23 cellular contexts compared by ENCODE assay signal in genomic region chr12:114690267-114691135, GRCh38. TPM values are rescaled to one million over a fixed set of nuclear protein-coding genes. Genes with fewer than 3 reads are reported as not detected.
DNase-seq lines count a peak whose midpoint lies in the region; ATAC-seq and TF ChIP-seq lines count a peak whose summit lies in the region.
"Had no signal": no experiment of that assay in that cellular context is flagged by ENCODE, and none has a peak within 500 bp of the region (broad histone marks: within the 10 kb centered on the region; RNA-seq: fewer than 3 reads in every experiment).

No MANE protein-coding gene starts in this region.

- peaks cover 3% of the 10 kb centered on the region for H3K36me3 Mint-ChIP-seq in activated CD4-positive, alpha-beta T cell treated with anti-CD3 and anti-CD28 coated beads, Interleukin-2, amount 10 ng/mL, durations not matched to agents 7 days and 5 days (ENCODE audit: low read depth)

- no TSS peak for BruUV-seq in IMR-90 (replicated peaks; lab: Mats Ljungman, UMichigan)

- peak overlapping the region; percentile 62; the same call in 1 of the 2 replicates for H3K56ac ChIP-seq in IMR-90 (ENCODE audit: extremely low read depth, insufficient read depth, low read length)

- no peak for TF ChIP-seq RAD21 in IMR-90 (IDR thresholded peaks at IDR 0.05; ENCODE audit: low read length)

- peaks cover 21 to 61% of the 10 kb centered on the region in 2 experiments for H3K79me1 ChIP-seq in IMR-90 (ENCODE audit: low read depth in 1 of 2, low read length in 2 of 2)

- H2BK120ac ChIP-seq in IMR-90 (ENCODE audit: low read depth, low read length), result peak overlapping the region; percentile 93

- H3K4me3 ChIP-seq in BLaER1 (no peak overlapping the region), IMR-90 (ENCODE audit: insufficient read depth, low read depth, low read length) (no peak overlapping the region), hepatocyte (no peak overlapping the region), smooth muscle cell (peak overlapping the region; percentile 72)
- H3K4me3 ChIP-seq: GM12878, SJSA1 had no signal

- peak overlapping the region; percentile 69 to 87 for H4K8ac ChIP-seq in IMR-90 (ENCODE audit: low read depth in 2 of 2, low read length in 2 of 2)

- in situ Hi-C loops in IMR-90 (cut with MboI; ENCODE audit: low sequenced_read_pairs), result no loop called here

- TF ChIP-seq CTCF in IMR-90 (conservative IDR thresholded peaks at IDR 0.05; ENCODE audit: low read depth, low read length) (no peak), hepatocyte (IDR thresholded peaks at IDR 0.05; ENCODE audit: poor library complexity) (no peak), smooth muscle cell (IDR thresholded peaks at IDR 0.05; ENCODE audit: borderline replicate concordance, insufficient read depth, poor library complexity, severe bottlenecking) (no peak)

- no peaks in the 10 kb centered on the region for H3K4me1 Mint-ChIP-seq in activated CD4-positive, alpha-beta T cell treated with anti-CD3 and anti-CD28 coated beads, Interleukin-2, amount 10 ng/mL, durations not matched to agents 7 days and 5 days

- peaks cover 86% of the 10 kb centered on the region for H4K20me1 ChIP-seq in BLaER1
- no peaks in the 10 kb centered on the region for H4K20me1 ChIP-seq in IMR-90 (ENCODE audit: insufficient read depth, low read length)
- no peaks in the 10 kb centered on the region for H4K20me1 ChIP-seq in hepatocyte (ENCODE audit: insufficient read depth, poor library complexity, severe bottlenecking)
- no peaks in the 10 kb centered on the region for H4K20me1 ChIP-seq in smooth muscle cell (ENCODE audit: low read depth)

- H3K14ac ChIP-seq in IMR-90 (replicated peaks; ENCODE audit: low read depth, low read length), result peak overlapping the region; percentile 96

- peak overlapping the region; percentile 44 for H2BK20ac ChIP-seq in IMR-90 (ENCODE audit: low read depth, low read length)

- H3K27ac ChIP-seq in BLaER1, result no peak overlapping the region
- H3K27ac ChIP-seq in IMR-90 (ENCODE audit: insufficient read depth, low read length), result peak overlapping the region; percentile 62
- H3K27ac ChIP-seq in hepatocyte, result peak overlapping the region; percentile 97
- H3K27ac ChIP-seq in smooth muscle cell (ENCODE audit: low read depth), result peak overlapping the region; percentile 75
- H3K27ac ChIP-seq: RWPE1, SJSA1 had no signal

- peak overlapping the region; percentile 49 for H2BK5ac ChIP-seq in IMR-90 (ENCODE audit: low read depth, low read length, poor library complexity, severe bottlenecking)

- no peak for TF ChIP-seq POLR2A in IMR-90 (IDR thresholded peaks at IDR 0.05; ENCODE audit: low read depth, low read length)

- H3K9me2 ChIP-seq in hepatocyte (replicated peaks; ENCODE audit: insufficient read depth), result no peaks in the 10 kb centered on the region

- POLR2A ChIA-PET in IMR-90 (lab: Charles Lee; ENCODE audit: unreplicated experiment), result no interaction called here
- POLR2A ChIA-PET in activated CD4-positive, alpha-beta T cell treated with anti-CD3 and anti-CD28 coated beads, Interleukin-2, amount 10 ng/mL, durations not matched to agents 7 days and 5 days (lab: Charles Lee), result no interaction called here

- no peak overlapping the region for H3K27ac Mint-ChIP-seq in activated CD4-positive, alpha-beta T cell treated with anti-CD3 and anti-CD28 coated beads, Interleukin-2, amount 10 ng/mL, durations not matched to agents 7 days and 5 days
- H3K27ac Mint-ChIP-seq: CD14-positive monocyte, H9 had no signal

- H3K9me3 ChIP-seq in BLaER1 (peaks cover 5% of the 10 kb centered on the region; the same call in 1 of the 2 replicates), IMR-90 (ENCODE audit: control insufficient read depth, insufficient read depth, low read length) (no peaks in the 10 kb centered on the region), hepatocyte (ENCODE audit: low read depth) (no peaks in the 10 kb centered on the region), smooth muscle cell (replicated peaks; ENCODE audit: low read depth) (no peaks in the 10 kb centered on the region)
- H3K9me3 ChIP-seq: SJSA1 had no signal

- peak overlapping the region; percentile 84 for H3K18ac ChIP-seq in IMR-90 (ENCODE audit: low read depth, low read length)

- H2AK5ac ChIP-seq in IMR-90 (ENCODE audit: low read depth, low read length), result peak overlapping the region; percentile 95

- peaks cover 92% of the 10 kb centered on the region for H3K27me3 Mint-ChIP-seq in activated CD4-positive, alpha-beta T cell treated with anti-CD3 and anti-CD28 coated beads, Interleukin-2, amount 10 ng/mL, durations not matched to agents 7 days and 5 days

- no CpG with 5 or more reads among the region's 8 CpGs for WGBS in IMR-90 (ENCODE audit: extremely low coverage in 2 of 2, insufficient read length in 1 of 2), 2 experiments
- WGBS in hepatocyte (ENCODE audit: low lambda C conversion rate, missing lambda C conversion rate), result 54% methylated on average over 8 of the region's 8 CpGs
- 52% methylated on average over 8 of the region's 8 CpGs for WGBS in smooth muscle cell (ENCODE audit: low lambda C conversion rate)

- dilution Hi-C loops in IMR-90 (cut with HindIII; ENCODE audit: low sequenced_read_pairs, unreplicated experiment), result no loop called here

- H3K79me2 ChIP-seq in hepatocyte (peaks cover 91% of the 10 kb centered on the region), smooth muscle cell (ENCODE audit: low read depth) (peaks cover 54% of the 10 kb centered on the region)

- H3K27me3 ChIP-seq in BLaER1 (peaks cover 100% of the 10 kb centered on the region), IMR-90 (ENCODE audit: control insufficient read depth, insufficient read depth, low read length) (no peaks in the 10 kb centered on the region), hepatocyte (peaks cover 10% of the 10 kb centered on the region), smooth muscle cell (ENCODE audit: low read depth) (peaks cover 2% of the 10 kb centered on the region)
- H3K27me3 ChIP-seq: SJSA1 had no signal

- peak overlapping the region; percentile 95 for H3K23ac ChIP-seq in IMR-90 (ENCODE audit: low read depth, low read length)

- H3K36me3 ChIP-seq in BLaER1 (no peaks in the 10 kb centered on the region), IMR-90 (ENCODE audit: control insufficient read depth, insufficient read depth, low read length) (no peaks in the 10 kb centered on the region), hepatocyte (replicated peaks; ENCODE audit: insufficient read depth, low read depth) (no peaks in the 10 kb centered on the region), smooth muscle cell (ENCODE audit: low read depth) (no peaks in the 10 kb centered on the region)
- H3K36me3 ChIP-seq: SJSA1 had no signal

- H3K4me2 ChIP-seq in BLaER1, result peak overlapping the region; percentile 26; the same call in 1 of the 2 replicates
- peak overlapping the region; percentile 96 for H3K4me2 ChIP-seq in IMR-90 (ENCODE audit: low read depth, low read length)
- H3K4me2 ChIP-seq in hepatocyte, result peak overlapping the region; percentile 88
- H3K4me2 ChIP-seq in smooth muscle cell, result peak overlapping the region; percentile 93

- H3K9ac ChIP-seq in BLaER1, result no peak overlapping the region
- H3K9ac ChIP-seq in IMR-90 (ENCODE audit: low read depth, low read length), result peak overlapping the region; percentile 85
- peak overlapping the region; percentile 60 for H3K9ac ChIP-seq in smooth muscle cell (ENCODE audit: low read depth)

- CTCF ChIA-PET in IMR-90 (lab: Yijun Ruan, JAX), result no interaction called here
- CTCF ChIA-PET in activated CD4-positive, alpha-beta T cell treated with anti-CD3 and anti-CD28 coated beads, Interleukin-2, amount 10 ng/mL, durations not matched to agents 7 days and 5 days (lab: Charles Lee), result no interaction called here

- peak overlapping the region; percentile 83 for H2AK9ac ChIP-seq in IMR-90 (replicated peaks; ENCODE audit: low read depth, low read length, poor library complexity)

- no peak overlapping the region for H3K4me3 Mint-ChIP-seq in activated CD4-positive, alpha-beta T cell treated with anti-CD3 and anti-CD28 coated beads, Interleukin-2, amount 10 ng/mL, durations not matched to agents 7 days and 5 days

- no peak for DNase-seq in IMR-90
- no peak for DNase-seq in hepatocyte (ENCODE audit: low spot score)
- no peak for DNase-seq in smooth muscle cell (lab: John Stamatoyannopoulos, UW; ENCODE audit: unreplicated experiment)
- no peak for DNase-seq in activated CD4-positive, alpha-beta T cell treated with anti-CD3 and anti-CD28 coated beads, Interleukin-2, amount 10 ng/mL, durations not matched to agents 7 days and 5 days
- DNase-seq in cerebellar cortex (ENCODE audit: low spot score), result no peak
- no peak for DNase-seq in NAMALWA (ENCODE audit: low spot score)
- DNase-seq: COR-L47; DMS153; H9; NCI-H1048; NCI-H146; NCI-H2107; NCI-H345; NCI-H69; NK-92 treated with Interleukin-12 subunit alpha and Interleukin-12 subunit beta, amount 100 ng/mL, for 24 hours; OCI-M1 had no signal

- H3K9me1 ChIP-seq in IMR-90 (ENCODE audit: insufficient read depth, low read length), result peaks cover 4% of the 10 kb centered on the region

- H3K4ac ChIP-seq in IMR-90 (ENCODE audit: low read depth, low read length), result peak overlapping the region; percentile 97

- H2AFZ ChIP-seq in IMR-90 (replicated peaks; ENCODE audit: low read length, poor library complexity) (peak overlapping the region; percentile 83), hepatocyte (no peak overlapping the region), smooth muscle cell (ENCODE audit: low read depth) (peak overlapping the region; percentile 83)

- H4K5ac ChIP-seq in IMR-90 (ENCODE audit: low read depth, low read length), result peak overlapping the region; percentile 98

- H3K4me1 ChIP-seq in BLaER1 (peaks cover 24% of the 10 kb centered on the region), IMR-90 (ENCODE audit: control insufficient read depth, insufficient read depth, low read length) (peaks cover 38% of the 10 kb centered on the region), hepatocyte (ENCODE audit: insufficient read depth) (peaks cover 68% of the 10 kb centered on the region), smooth muscle cell (ENCODE audit: low read depth) (peaks cover 40% of the 10 kb centered on the region)

- peaks cover 13% of the 10 kb centered on the region for H3F3A ChIP-seq in smooth muscle cell (ENCODE audit: low read depth)

- H3K9me3 Mint-ChIP-seq in activated CD4-positive, alpha-beta T cell treated with anti-CD3 and anti-CD28 coated beads, Interleukin-2, amount 10 ng/mL, durations not matched to agents 7 days and 5 days, result no peaks in the 10 kb centered on the region

- no peak for ATAC-seq in IMR-90 (ENCODE audit: low read depth)
- no peak for ATAC-seq in GM18511 (IDR thresholded peaks at IDR 0.05; ENCODE audit: unreplicated experiment)
- ATAC-seq: GM12878 had no signal

- intact Hi-C loops in IMR-90 (cut with micrococcal nuclease), result no loop called here

- peak overlapping the region; percentile 96 for H4K91ac ChIP-seq in IMR-90 (ENCODE audit: insufficient read depth, low read depth, low read length)

- H2BK15ac ChIP-seq in IMR-90 (ENCODE audit: low read depth, low read length), result peak overlapping the region; percentile 82; the same call in 2 of the 3 replicates

RNA-seq across cellular contexts. Expression of gene TBX3, which starts 6.5 kb away (rescaled TPM):
- total RNA-seq in IMR-90 (2012; rRNA removed), result 15.8 and 18.6 TPM in 2 replicates
- polyA plus RNA-seq in IMR-90 (2012; rRNA removed), result 40.5 and 44.9 TPM in 2 replicates
- 13.1 and 30.1 TPM in 2 replicates for polyA plus RNA-seq in IMR-90 (2012; cell fraction: cytosol; rRNA removed)
- polyA plus RNA-seq in IMR-90 (2012; cell fraction: nucleus; rRNA removed; ENCODE audit: low replicate concordance), result 165 and 239 TPM in 2 replicates
- 133 and 142 TPM in 2 replicates for total RNA-seq in hepatocyte
- 108 and 109 TPM in 2 replicates for polyA plus RNA-seq in hepatocyte
- total RNA-seq in smooth muscle cell, result 100 and 104 TPM in 2 replicates
- 100 and 110 TPM in 2 replicates for polyA plus RNA-seq in smooth muscle cell
- total RNA-seq in activated CD4-positive, alpha-beta T cell treated with anti-CD3 and anti-CD28 coated beads, Interleukin-2, amount 10 ng/mL, durations not matched to agents 7 days and 5 days, result not detected
- total RNA-seq: T-helper 1 cell treated with Interleukin-12 subunit alpha and Interleukin-12 subunit beta and Interleukin-4 antibody, amounts not matched to agents 30 ng/mL and 1 ng/mL, for 36 hours had no signal

Comparison
In these comparisons a context has a peak if more than half of its experiments do, and no peak if none do; other contexts are left out.
1. H3K4me2 ChIP-seq: peak in every context shown above with its lines; median percentile 96 in IMR-90; 93 in smooth muscle cell; 88 in hepatocyte; 26 in BLaER1.
2. RNA of gene TBX3, which starts 6.5 kb away (total RNA-seq): 133 to 142 TPM in hepatocyte, 100 to 104 TPM in smooth muscle cell and 15.8 to 18.6 TPM in IMR-90; not detected in activated CD4-positive, alpha-beta T cell treated with anti-CD3 and anti-CD28 coated beads, Interleukin-2, amount 10 ng/mL, durations not matched to agents 7 days and 5 days; every median in the first group is over 10 times any median in the second.